In the genomic region with DNA sequence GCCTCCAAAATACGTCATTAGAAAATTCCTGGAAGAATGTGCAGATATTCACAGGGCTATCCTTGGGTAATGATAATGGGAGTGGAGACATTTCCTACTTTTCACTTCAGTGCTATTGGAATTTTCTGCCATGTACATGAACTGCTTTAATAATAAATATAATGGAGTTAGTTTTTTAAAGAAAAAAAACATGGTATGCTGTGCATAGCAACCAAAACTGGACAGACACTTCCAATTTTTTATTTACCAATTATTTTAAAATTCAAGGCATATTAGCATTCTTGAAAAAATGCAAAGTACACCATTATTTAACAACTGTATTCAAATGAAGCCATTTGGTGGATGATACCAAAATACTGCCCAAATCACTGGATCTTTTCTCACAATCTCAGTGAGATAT, we compare ENCODE assay signal across 24 cellular contexts.
"Had no signal": no experiment of that assay in that cellular context is flagged by ENCODE, and none has a peak within 500 bp of the region (broad histone marks: within the 10 kb centered on the region; RNA-seq: fewer than 3 reads in every experiment).

No MANE protein-coding gene starts in this region.

- H3K4me2 ChIP-seq: hepatocyte, neural progenitor cell, smooth muscle cell had no signal

- H3K36me3 ChIP-seq: neural progenitor cell, pancreas, tibial nerve, upper lobe of right lung, vagina had no signal

- H3K4me3 ChIP-seq: hepatocyte, lung, neural progenitor cell, pancreas, smooth muscle cell, testis, tibial nerve, upper lobe of right lung, vagina had no signal

- H3K27ac ChIP-seq: foreskin keratinocyte, hepatocyte, neural progenitor cell, pancreas, testis, tibial nerve, upper lobe of right lung, vagina had no signal

- H3K9me3 ChIP-seq: pancreas, testis, tibial nerve, upper lobe of right lung, vagina had no signal

- H3K9ac ChIP-seq: neural progenitor cell had no signal

- ATAC-seq: foreskin keratinocyte; left colon; left ventricle myocardium superior; natural killer cell treated with Interleukin-12 subunit alpha and Interleukin-12 subunit beta and Interleukin-15 and Interleukin-18, amount 100 ng/mL, for 72 hours; pancreas; right cardiac atrium; stimulated activated naive CD8-positive, alpha-beta T cell treated with anti-CD3 and anti-CD28 coated beads, Interleukin-15, amount 100 ng/mL, for 72 hours; upper lobe of right lung had no signal

- DNase-seq: effector CD4-positive, alpha-beta T cell; endodermal cell; erythroblast; foreskin keratinocyte; head of caudate nucleus; left colon; left ventricle myocardium superior; mesenchymal stem cell; midbrain; nucleus accumbens; pancreas; right cardiac atrium; stimulated activated CD4-positive, alpha-beta T cell treated with anti-CD3 and anti-CD28 coated beads, Interleukin-2, amount 100 ng/mL, for 48 hours; stimulated activated naive CD8-positive, alpha-beta T cell treated with anti-CD3 and anti-CD28 coated beads, Interleukin-15, amount 100 ng/mL, for 72 hours; testis; upper lobe of right lung had no signal

- FAIRE-seq: endothelial cell of umbilical vein, pancreas had no signal

- H3K27me3 ChIP-seq: foreskin keratinocyte, hepatocyte, neural progenitor cell, pancreas, testis, upper lobe of right lung, vagina had no signal

- H2AFZ ChIP-seq: hepatocyte, neural progenitor cell had no signal
